ENCODE assay signal across 9 cellular contexts in the genomic region with DNA sequence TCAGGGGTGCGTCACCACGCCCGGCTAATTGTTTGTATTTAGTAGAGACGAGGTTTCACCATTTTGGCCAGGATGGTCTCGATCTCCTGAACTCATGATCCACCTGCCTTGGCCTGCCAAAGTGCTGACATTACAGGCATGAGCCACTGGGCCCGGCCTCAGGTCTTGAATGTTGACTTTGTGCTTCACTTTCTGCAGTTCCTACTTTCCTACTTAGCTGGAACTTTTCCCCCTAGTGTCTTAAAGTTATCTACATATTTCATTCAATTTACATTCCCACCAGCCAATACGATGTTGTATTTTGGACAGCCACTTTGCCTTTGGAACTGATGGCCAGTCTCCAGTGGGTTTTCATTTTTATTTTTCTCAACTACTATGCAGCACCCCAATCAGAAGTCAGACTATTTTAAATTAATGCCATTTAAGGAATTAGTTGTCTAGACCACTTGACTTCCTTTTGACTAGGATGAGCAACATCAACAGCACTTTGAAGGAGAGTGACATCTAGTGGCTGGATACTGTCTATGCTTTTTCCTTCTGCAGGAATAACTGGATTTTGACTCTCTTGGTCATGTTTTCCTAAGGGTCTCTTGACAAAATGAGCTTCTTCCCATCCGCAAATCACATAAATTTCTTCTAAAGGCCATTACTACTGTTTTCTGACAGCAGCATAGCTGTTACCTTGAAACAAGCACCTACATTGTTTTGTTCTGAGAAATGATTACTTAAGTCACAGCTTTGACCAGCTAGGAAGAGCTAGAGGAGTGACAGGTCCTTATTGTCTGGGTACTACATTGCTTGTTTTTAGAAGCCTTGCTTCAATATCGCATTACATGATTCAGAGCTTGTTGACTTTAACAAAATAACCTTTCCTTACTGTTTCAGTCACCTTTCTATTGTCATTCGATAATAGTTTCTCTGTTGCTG.
A peak's percentile ranks its signal among the peaks of the same experiment; 100 is the strongest.
DNase-seq lines count a peak whose midpoint lies in the region; ATAC-seq and TF ChIP-seq lines count a peak whose summit lies in the region.
"Had no signal": no experiment of that assay in that cellular context is flagged by ENCODE, and none has a peak within 500 bp of the region (broad histone marks: within the 10 kb centered on the region; RNA-seq: fewer than 3 reads in every experiment).

No MANE protein-coding gene starts in this region.

- H3K27ac Mint-ChIP-seq in activated naive CD8-positive, alpha-beta T cell treated with anti-CD3 and anti-CD28 coated beads, Interleukin-2, amount 10 ng/mL, durations not matched to agents 7 days and 5 days: no peak overlapping the region
- H3K27ac Mint-ChIP-seq in activated CD4-positive, alpha-beta memory T cell treated with anti-CD3 and anti-CD28 coated beads, Interleukin-2, amount 10 ng/mL, durations not matched to agents 7 days and 5 days: no peak overlapping the region

- no peaks in the 10 kb centered on the region for H3K27me3 Mint-ChIP-seq in activated naive CD8-positive, alpha-beta T cell treated with anti-CD3 and anti-CD28 coated beads, Interleukin-2, amount 10 ng/mL, durations not matched to agents 7 days and 5 days
- H3K27me3 Mint-ChIP-seq in activated CD4-positive, alpha-beta memory T cell treated with anti-CD3 and anti-CD28 coated beads, Interleukin-2, amount 10 ng/mL, durations not matched to agents 7 days and 5 days: no peaks in the 10 kb centered on the region

- peak; percentile 75 for ATAC-seq in HG02981 (IDR thresholded peaks at IDR 0.05; ENCODE audit: unreplicated experiment)
- peak; percentile 42 for ATAC-seq in activated naive CD8-positive, alpha-beta T cell treated with anti-CD3 and anti-CD28 coated beads, Interleukin-2, amount 10 ng/mL, durations not matched to agents 7 days and 5 days (ENCODE audit: low read depth)
- peak; percentile 75 to 76 for ATAC-seq in left cardiac atrium

- H3K4me3 Mint-ChIP-seq in activated naive CD8-positive, alpha-beta T cell treated with anti-CD3 and anti-CD28 coated beads, Interleukin-2, amount 10 ng/mL, durations not matched to agents 7 days and 5 days: no peak overlapping the region
- H3K4me3 Mint-ChIP-seq in activated CD4-positive, alpha-beta memory T cell treated with anti-CD3 and anti-CD28 coated beads, Interleukin-2, amount 10 ng/mL, durations not matched to agents 7 days and 5 days: no peak overlapping the region

- CTCF ChIA-PET in activated CD4-positive, alpha-beta memory T cell treated with anti-CD3 and anti-CD28 coated beads, Interleukin-2, amount 10 ng/mL, durations not matched to agents 7 days and 5 days (lab: Charles Lee): interaction anchor here (0.6 to 5.8 kb wide), 34 partner anchors 8 to 424 kb away, joined by 3 to 91 read pairs (median 3); a partner anchor contains a TSS

- no peak overlapping the region for H3K4me3 ChIP-seq in retinal pigment epithelial cell (ENCODE audit: low read length)
- H3K4me3 ChIP-seq: SJSA1 had no signal

- H3K4me1 Mint-ChIP-seq in activated naive CD8-positive, alpha-beta T cell treated with anti-CD3 and anti-CD28 coated beads, Interleukin-2, amount 10 ng/mL, durations not matched to agents 7 days and 5 days: peaks cover 7% of the 10 kb centered on the region
- H3K4me1 Mint-ChIP-seq in activated CD4-positive, alpha-beta memory T cell treated with anti-CD3 and anti-CD28 coated beads, Interleukin-2, amount 10 ng/mL, durations not matched to agents 7 days and 5 days: peaks cover 5% of the 10 kb centered on the region

- in situ Hi-C loops in GM13977 (cut with MboI; ENCODE audit: low pct_unique_long_range_greater_than_20kb, low sequenced_read_pairs, unreplicated experiment): loop anchor here (10.0 kb wide), 1 partner anchor 279 kb away; no protein-coding TSS in a partner anchor

- peak; percentile 73 for DNase-seq in Ammon's horn (ENCODE audit: low spot score)
- peak; percentile 62 for DNase-seq in GM13977 (ENCODE audit: low spot score)
- peak; percentile 34 for DNase-seq in NCI-H226
- no peak for DNase-seq in activated naive CD8-positive, alpha-beta T cell treated with anti-CD3 and anti-CD28 coated beads, Interleukin-2, amount 10 ng/mL, durations not matched to agents 7 days and 5 days
- no peak for DNase-seq in left cardiac atrium
- peak; percentile 29 for DNase-seq in retinal pigment epithelial cell (ENCODE audit: low read depth)
- DNase-seq in activated CD4-positive, alpha-beta memory T cell treated with anti-CD3 and anti-CD28 coated beads, Interleukin-2, amount 10 ng/mL, durations not matched to agents 7 days and 5 days: no peak

- H3K36me3 Mint-ChIP-seq in activated naive CD8-positive, alpha-beta T cell treated with anti-CD3 and anti-CD28 coated beads, Interleukin-2, amount 10 ng/mL, durations not matched to agents 7 days and 5 days: peaks cover 5% of the 10 kb centered on the region
- no peaks in the 10 kb centered on the region for H3K36me3 Mint-ChIP-seq in activated CD4-positive, alpha-beta memory T cell treated with anti-CD3 and anti-CD28 coated beads, Interleukin-2, amount 10 ng/mL, durations not matched to agents 7 days and 5 days (ENCODE audit: low read depth)

- no peaks in the 10 kb centered on the region for H3K9me3 Mint-ChIP-seq in activated naive CD8-positive, alpha-beta T cell treated with anti-CD3 and anti-CD28 coated beads, Interleukin-2, amount 10 ng/mL, durations not matched to agents 7 days and 5 days
- H3K9me3 Mint-ChIP-seq in activated CD4-positive, alpha-beta memory T cell treated with anti-CD3 and anti-CD28 coated beads, Interleukin-2, amount 10 ng/mL, durations not matched to agents 7 days and 5 days: no peaks in the 10 kb centered on the region

- POLR2A ChIA-PET in activated naive CD8-positive, alpha-beta T cell treated with anti-CD3 and anti-CD28 coated beads, Interleukin-2, amount 10 ng/mL, durations not matched to agents 7 days and 5 days (lab: Charles Lee): interaction anchor here (1.0 kb wide), 1 partner anchor 140 kb away, joined by 6 read pairs; a partner anchor contains a TSS
- POLR2A ChIA-PET in activated CD4-positive, alpha-beta memory T cell treated with anti-CD3 and anti-CD28 coated beads, Interleukin-2, amount 10 ng/mL, durations not matched to agents 7 days and 5 days (lab: Charles Lee): interaction anchor here (1.5 kb wide), 1 partner anchor 283 kb away, joined by 4 read pairs; no protein-coding TSS in a partner anchor

- intact Hi-C loops in left cardiac atrium (cut with DNase I): loop anchor here in 1 of 2 donors (1.0 to 10.0 kb wide), 2 partner anchors 169 to 283 kb away; a partner anchor contains a TSS

- TF ChIP-seq CTCF in GM13977 (IDR thresholded peaks at IDR 0.05; ENCODE audit: extremely low read depth, insufficient read depth, missing control alignments) (peak; percentile 81), retinal pigment epithelial cell (conservative IDR thresholded peaks at IDR 0.05; ENCODE audit: low read depth, low read length) (peak; percentile 90)

Comparison
In these comparisons a context has a peak if more than half of its experiments do, and no peak if none do; other contexts are left out.
1. DNase-seq: peak in Ammon's horn (single experiment), GM13977 (single experiment), NCI-H226 (single experiment) and retinal pigment epithelial cell (single experiment); none in activated naive CD8-positive, alpha-beta T cell treated with anti-CD3 and anti-CD28 coated beads, Interleukin-2, amount 10 ng/mL, durations not matched to agents 7 days and 5 days (single experiment), left cardiac atrium (single experiment) and activated CD4-positive, alpha-beta memory T cell treated with anti-CD3 and anti-CD28 coated beads, Interleukin-2, amount 10 ng/mL, durations not matched to agents 7 days and 5 days (single experiment).
2. Peak in every context shown above with its lines, with median percentiles within 50 percentile points of each other: ATAC-seq.